Comparison of ENCODE assay signal across 23 cellular contexts in the genomic region with DNA sequence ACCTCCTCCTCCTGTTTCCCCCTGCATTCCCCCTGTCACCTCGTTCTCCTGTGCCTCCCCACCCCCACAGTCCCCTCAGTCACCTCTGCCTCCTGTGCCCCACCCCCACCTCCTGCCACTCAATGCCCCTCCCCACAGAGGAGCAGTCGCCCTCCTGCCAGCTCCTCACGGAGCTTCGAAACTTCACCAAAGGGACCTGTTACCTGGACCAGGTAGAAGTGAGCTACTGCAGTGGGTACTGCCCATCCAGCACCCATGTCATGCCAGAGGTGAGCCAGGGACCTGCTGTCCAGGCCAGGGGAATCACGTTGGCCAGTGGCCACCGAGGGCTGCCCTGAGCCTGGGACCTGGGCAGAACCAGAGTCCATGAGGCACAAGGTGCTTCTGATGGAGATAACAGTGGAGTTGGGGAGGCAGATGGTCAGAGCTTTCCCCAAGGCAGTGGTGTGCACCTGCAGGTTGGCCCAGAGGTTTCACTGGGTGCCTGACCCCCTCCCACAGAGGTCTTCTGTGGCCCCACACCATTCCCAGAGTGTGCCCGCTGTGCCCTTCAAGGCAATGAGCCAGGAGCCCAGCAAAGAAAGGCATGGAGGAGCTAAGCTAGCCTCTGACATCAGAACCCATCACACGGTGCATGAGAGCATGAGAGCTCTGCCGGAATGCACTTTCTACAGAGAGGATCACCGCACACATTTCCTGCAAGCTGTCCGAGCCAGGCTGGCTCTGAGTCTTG.
"Had no signal": no experiment of that assay in that cellular context is flagged by ENCODE, and none has a peak within 500 bp of the region (broad histone marks: within the 10 kb centered on the region; RNA-seq: fewer than 3 reads in every experiment).

No MANE protein-coding gene starts in this region.

- H3K4me1 ChIP-seq: colonic mucosa, prostate gland, right atrium auricular region had no signal

- H3K4me3 Mint-ChIP-seq: activated naive CD4-positive, alpha-beta T cell treated with anti-CD3 and anti-CD28 coated beads, Interleukin-2, amount 10 ng/mL, durations not matched to agents 7 days and 5 days; activated naive CD8-positive, alpha-beta T cell treated with anti-CD3 and anti-CD28 coated beads, Interleukin-2, amount 50 U/mL, for 24 hours; brain; endodermal cell; nephron progenitor cell; stimulated activated memory B cell treated with anti-CD40 and anti-IgM and Interleukin-4, amounts not matched to agents 10 μg/mL and 1 μg/mL and 100 μg/mL, for 72 hours had no signal

- H3K27ac ChIP-seq: colonic mucosa, epithelial cell of prostate, prostate gland, right atrium auricular region, thoracic aorta had no signal

- DNase-seq: activated CD4-positive, alpha-beta T cell treated with anti-CD3 and anti-CD28 coated beads, Interleukin-2, amount 50 U/mL, for 1 hour; activated CD8-positive, alpha-beta memory T cell treated with anti-CD3 and anti-CD28 coated beads, Interleukin-2, amount 50 U/mL, for 4 hours; activated effector memory CD4-positive, alpha-beta T cell treated with Interleukin-2 at 50 U/mL for 16 hours; activated naive CD4-positive, alpha-beta T cell treated with anti-CD3 and anti-CD28 coated beads, Interleukin-2, amount 10 ng/mL, durations not matched to agents 7 days and 5 days; activated naive CD8-positive, alpha-beta T cell treated with anti-CD3 and anti-CD28 coated beads, Interleukin-2, amount 50 U/mL, for 24 hours; activated T-cell treated with anti-CD3 and anti-CD28 coated beads, Interleukin-2, amount 50 U/mL, for 48 hours; anterior cingulate cortex; central memory CD4-positive, alpha-beta T cell; colonic mucosa; foreskin fibroblast; midbrain; small intestine; stimulated activated CD4-positive, alpha-beta T cell treated with anti-CD3 and anti-CD28 coated beads, Interleukin-4, amount 100 ng/mL, for 4 hours; T-helper 9 cell had no signal

- FAIRE-seq: small intestine had no signal

- ATAC-seq: activated naive CD8-positive, alpha-beta T cell treated with anti-CD3 and anti-CD28 coated beads, Interleukin-2, amount 50 U/mL, for 24 hours; stimulated activated memory B cell treated with anti-CD40 and anti-IgM and Interleukin-4, amounts not matched to agents 10 μg/mL and 1 μg/mL and 100 μg/mL, for 72 hours had no signal

- H3K36me3 ChIP-seq: colonic mucosa, prostate gland, right atrium auricular region, thoracic aorta had no signal

- H3K27ac Mint-ChIP-seq: activated naive CD4-positive, alpha-beta T cell treated with anti-CD3 and anti-CD28 coated beads, Interleukin-2, amount 10 ng/mL, durations not matched to agents 7 days and 5 days; activated naive CD8-positive, alpha-beta T cell treated with anti-CD3 and anti-CD28 coated beads, Interleukin-2, amount 50 U/mL, for 24 hours; endodermal cell; stimulated activated memory B cell treated with anti-CD40 and anti-IgM and Interleukin-4, amounts not matched to agents 10 μg/mL and 1 μg/mL and 100 μg/mL, for 72 hours had no signal

- H3K4me3 ChIP-seq: colonic mucosa, lung, prostate gland, right atrium auricular region, thoracic aorta had no signal

- H3K27me3 ChIP-seq: colonic mucosa, right atrium auricular region had no signal

- H3K4me1 Mint-ChIP-seq: activated naive CD4-positive, alpha-beta T cell treated with anti-CD3 and anti-CD28 coated beads, Interleukin-2, amount 10 ng/mL, durations not matched to agents 7 days and 5 days; stimulated activated memory B cell treated with anti-CD40 and anti-IgM and Interleukin-4, amounts not matched to agents 10 μg/mL and 1 μg/mL and 100 μg/mL, for 72 hours had no signal

- H3K9me3 ChIP-seq: colonic mucosa, prostate gland, right atrium auricular region, thoracic aorta had no signal

- H3K36me3 Mint-ChIP-seq: activated naive CD4-positive, alpha-beta T cell treated with anti-CD3 and anti-CD28 coated beads, Interleukin-2, amount 10 ng/mL, durations not matched to agents 7 days and 5 days; brain; stimulated activated memory B cell treated with anti-CD40 and anti-IgM and Interleukin-4, amounts not matched to agents 10 μg/mL and 1 μg/mL and 100 μg/mL, for 72 hours had no signal

- H3K9me3 Mint-ChIP-seq: activated naive CD4-positive, alpha-beta T cell treated with anti-CD3 and anti-CD28 coated beads, Interleukin-2, amount 10 ng/mL, durations not matched to agents 7 days and 5 days; activated naive CD8-positive, alpha-beta T cell treated with anti-CD3 and anti-CD28 coated beads, Interleukin-2, amount 50 U/mL, for 24 hours; brain; endodermal cell; nephron progenitor cell; stimulated activated memory B cell treated with anti-CD40 and anti-IgM and Interleukin-4, amounts not matched to agents 10 μg/mL and 1 μg/mL and 100 μg/mL, for 72 hours had no signal
